ENCODE assay signal across 15 cellular contexts in genomic region chr7:141461924-141462323, GRCh38.
"Had no signal": no experiment of that assay in that cellular context is flagged by ENCODE, and none has a peak within 500 bp of the region (broad histone marks: within the 10 kb centered on the region; RNA-seq: fewer than 3 reads in every experiment).

No MANE protein-coding gene starts in this region.

- H3K4me1 ChIP-seq: prostate gland, upper lobe of left lung had no signal

- H3K4me1 Mint-ChIP-seq: T-cell had no signal

- H3K4me3 Mint-ChIP-seq: nephron, T-cell had no signal

- DNase-seq: activated CD4-positive, CD25-positive, alpha-beta regulatory T cell treated with anti-CD3 and anti-CD28 coated beads, Interleukin-2, amount 50 U/mL, for 72 hours; activated naive CD4-positive, alpha-beta T cell treated with Interleukin-2 at 50 U/mL for 16 hours; activated T-cell treated with anti-CD3 and anti-CD28 coated beads for 4 hours; central memory CD4-positive, alpha-beta T cell; effector CD8-positive, alpha-beta T cell; heart right ventricle; left colon; stimulated activated naive CD8-positive, alpha-beta T cell treated with anti-CD3 and anti-CD28 coated beads, Interleukin-15, Interleukin-2, amounts not matched to agents 100 U/mL and 50 U/mL, for 24 hours; T-cell; T-helper 9 cell; upper lobe of left lung had no signal

- H3K27ac Mint-ChIP-seq: T-cell had no signal

- ATAC-seq: gastroesophageal sphincter; left colon; stimulated activated naive CD8-positive, alpha-beta T cell treated with anti-CD3 and anti-CD28 coated beads, Interleukin-15, Interleukin-2, amounts not matched to agents 100 U/mL and 50 U/mL, for 24 hours; T-cell had no signal

- H3K36me3 Mint-ChIP-seq: T-cell had no signal

- H3K36me3 ChIP-seq: gastroesophageal sphincter, heart right ventricle, prostate gland, upper lobe of left lung had no signal

- H3K9me3 Mint-ChIP-seq: nephron, T-cell had no signal

- H3K4me3 ChIP-seq: coronary artery, gastroesophageal sphincter, heart right ventricle, prostate gland, upper lobe of left lung had no signal

- H3K27me3 ChIP-seq: gastroesophageal sphincter, heart right ventricle, upper lobe of left lung had no signal

- H3K9me3 ChIP-seq: gastroesophageal sphincter, heart right ventricle, prostate gland, upper lobe of left lung had no signal

- H3K27ac ChIP-seq: coronary artery, gastroesophageal sphincter, upper lobe of left lung had no signal
